ENCODE assay signal across 24 cellular contexts in genomic region chr1:212641956-212642355, GRCh38.
"Had no signal": no experiment of that assay in that cellular context is flagged by ENCODE, and none has a peak within 500 bp of the region (broad histone marks: within the 10 kb centered on the region; RNA-seq: fewer than 3 reads in every experiment).

No MANE protein-coding gene starts in this region.

- H3K4me1 ChIP-seq: uterus had no signal

- H3K27ac ChIP-seq: brain microvascular endothelial cell, heart right ventricle, lower lobe of right lung, sigmoid colon, testis, uterus had no signal

- DNase-seq: activated B cell treated with CpG ODN at 0.5 μM for 24 hours; activated CD4-positive, alpha-beta T cell treated with anti-CD3 and anti-CD28 coated beads for 4 hours; activated CD4-positive, alpha-beta T cell treated with anti-CD3 and anti-CD28 coated beads, Interleukin-2, amount 50 U/mL, for 48 hours; activated effector memory CD4-positive, alpha-beta T cell treated with Interleukin-2 at 50 U/mL for 16 hours; activated naive CD4-positive, alpha-beta T cell treated with anti-CD3 and anti-CD28 coated beads for 36 hours; activated naive CD8-positive, alpha-beta T cell treated with anti-CD3 and anti-CD28 coated beads, Interleukin-2, amount 10 ng/mL, durations not matched to agents 7 days and 5 days; activated T-cell treated with anti-CD3 and anti-CD28 coated beads, Interleukin-2, amount 50 U/mL, for 72 hours; anterior cingulate cortex; brain microvascular endothelial cell; caudate nucleus; effector memory CD4-positive, alpha-beta T cell; heart right ventricle; lower lobe of right lung; naive B cell; nucleus accumbens; retina; sigmoid colon; stimulated activated CD4-positive, alpha-beta T cell treated with anti-CD3 and anti-CD28 coated beads, Interleukin-2, amount 100 ng/mL, for 48 hours; stimulated activated CD8-positive, alpha-beta memory T cell treated with anti-CD3 and anti-CD28 coated beads, Interleukin-4, amount 100 ng/mL, for 48 hours; stimulated activated naive CD4-positive, alpha-beta T cell; T1000; testis; uterus had no signal

- ATAC-seq: activated T-cell treated with anti-CD3 and anti-CD28 coated beads, Interleukin-2, amount 50 U/mL, for 72 hours; heart right ventricle; left lobe of liver; lower lobe of right lung had no signal

- H3K9me3 ChIP-seq: sigmoid colon, testis, uterus had no signal

- H3K4me3 ChIP-seq: heart right ventricle, lower lobe of right lung, sigmoid colon, testis, uterus had no signal

- H3K36me3 ChIP-seq: brain microvascular endothelial cell, heart right ventricle, lower lobe of right lung, sigmoid colon, uterus had no signal

- H3K27me3 ChIP-seq: brain microvascular endothelial cell, heart right ventricle, sigmoid colon, testis, uterus had no signal
